ENCODE assay signal across 30 cellular contexts in the genomic region with DNA sequence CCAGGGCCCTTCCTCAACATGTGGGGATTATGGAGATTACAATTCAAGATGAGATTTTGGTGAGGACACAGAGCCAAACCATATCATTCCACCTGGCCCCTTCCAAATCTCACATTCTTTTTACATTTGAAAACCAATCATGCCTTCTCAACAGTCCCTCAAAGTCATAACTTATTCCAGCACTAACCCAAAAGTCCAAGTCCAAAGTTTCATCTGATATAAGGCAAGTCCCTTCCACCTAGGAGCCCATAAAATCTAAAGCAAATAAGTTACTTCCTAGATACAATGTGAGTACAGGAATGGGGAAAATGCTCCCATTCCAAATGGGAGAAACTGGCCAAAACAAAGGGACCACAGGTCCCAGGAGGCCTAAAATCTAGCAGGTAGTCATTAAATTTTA.
"Had no signal": no experiment of that assay in that cellular context is flagged by ENCODE, and none has a peak within 500 bp of the region (broad histone marks: within the 10 kb centered on the region; RNA-seq: fewer than 3 reads in every experiment).

No MANE protein-coding gene starts in this region.

- H2AFZ ChIP-seq: neural progenitor cell, parathyroid adenoma had no signal

- H3K27me3 ChIP-seq: esophagus muscularis mucosa, foreskin keratinocyte, gastroesophageal sphincter, heart left ventricle, neural progenitor cell, right atrium auricular region, stomach, thyroid gland, upper lobe of left lung had no signal

- H3K4me3 Mint-ChIP-seq: immature natural killer cell; memory B cell; naive thymus-derived CD4-positive, alpha-beta T cell; nephron; neural progenitor cell; stimulated activated effector memory CD8-positive, alpha-beta T cell treated with anti-CD3 and anti-CD28 coated beads, Interleukin-12 subunit alpha, Interleukin-12 subunit beta, amount 100 ng/mL, for 72 hours had no signal

- H3K9me3 ChIP-seq: gastroesophageal sphincter, thyroid gland had no signal

- ATAC-seq: foreskin keratinocyte; gastroesophageal sphincter; heart left ventricle; left ventricle myocardium superior; naive thymus-derived CD4-positive, alpha-beta T cell; sciatic nerve; stimulated activated effector memory CD8-positive, alpha-beta T cell treated with anti-CD3 and anti-CD28 coated beads, Interleukin-12 subunit alpha, Interleukin-12 subunit beta, amount 100 ng/mL, for 72 hours had no signal

- H3K4me3 ChIP-seq: coronary artery, esophagus muscularis mucosa, gastroesophageal sphincter, heart left ventricle, lung, neural progenitor cell, right atrium auricular region, stomach, thyroid gland, upper lobe of left lung had no signal

- H3K9ac ChIP-seq: neural progenitor cell, parathyroid adenoma had no signal

- H3K4me2 ChIP-seq: neural progenitor cell had no signal

- H3K79me2 ChIP-seq: parathyroid adenoma had no signal

- H3K36me3 ChIP-seq: esophagus muscularis mucosa, gastroesophageal sphincter, heart left ventricle, neural progenitor cell, right atrium auricular region, stomach, thyroid gland, upper lobe of left lung had no signal

- H3K4me1 ChIP-seq: foreskin keratinocyte, heart left ventricle, parathyroid adenoma, right atrium auricular region, stomach, thyroid gland, upper lobe of left lung had no signal

- FAIRE-seq: endothelial cell of umbilical vein, urothelium cell line had no signal

- H3K36me3 Mint-ChIP-seq: memory B cell; naive thymus-derived CD4-positive, alpha-beta T cell; neural progenitor cell; stimulated activated effector memory CD8-positive, alpha-beta T cell treated with anti-CD3 and anti-CD28 coated beads, Interleukin-12 subunit alpha, Interleukin-12 subunit beta, amount 100 ng/mL, for 72 hours had no signal

- H3K27ac Mint-ChIP-seq: immature natural killer cell; memory B cell; naive thymus-derived CD4-positive, alpha-beta T cell; nephron; neural progenitor cell; progenitor cell of endocrine pancreas; stimulated activated effector memory CD8-positive, alpha-beta T cell treated with anti-CD3 and anti-CD28 coated beads, Interleukin-12 subunit alpha, Interleukin-12 subunit beta, amount 100 ng/mL, for 72 hours had no signal

- H3K27ac ChIP-seq: coronary artery, esophagus muscularis mucosa, foreskin keratinocyte, gastroesophageal sphincter, heart left ventricle, neural progenitor cell, parathyroid adenoma, right atrium auricular region, stomach, thyroid gland, upper lobe of left lung had no signal

- DNase-seq: dermis blood vessel endothelial cell; effector memory CD4-positive, alpha-beta T cell; foreskin keratinocyte; heart left ventricle; hippocampal formation; immature natural killer cell; islet precursor cell; kidney glomerular epithelial cell; left ventricle myocardium superior; naive thymus-derived CD4-positive, alpha-beta T cell; stimulated activated CD4-positive, alpha-beta T cell treated with anti-CD3 and anti-CD28 coated beads, Interleukin-2, amount 100 ng/mL, for 24 hours; stimulated activated CD4-positive, alpha-beta T cell treated with anti-CD3 and anti-CD28 coated beads, Interleukin-4, amount 100 ng/mL, for 24 hours; stimulated activated naive CD4-positive, alpha-beta T cell treated with Interleukin-2 at 50 U/mL for 16 hours; stomach; thyroid gland; upper lobe of left lung had no signal

- H3K4me1 Mint-ChIP-seq: immature natural killer cell; memory B cell; naive thymus-derived CD4-positive, alpha-beta T cell; nephron; stimulated activated effector memory CD8-positive, alpha-beta T cell treated with anti-CD3 and anti-CD28 coated beads, Interleukin-12 subunit alpha, Interleukin-12 subunit beta, amount 100 ng/mL, for 72 hours had no signal

- H3K27me3 Mint-ChIP-seq: memory B cell; naive thymus-derived CD4-positive, alpha-beta T cell; progenitor cell of endocrine pancreas had no signal
